11 cellular contexts compared by ENCODE assay signal in the genomic region with DNA sequence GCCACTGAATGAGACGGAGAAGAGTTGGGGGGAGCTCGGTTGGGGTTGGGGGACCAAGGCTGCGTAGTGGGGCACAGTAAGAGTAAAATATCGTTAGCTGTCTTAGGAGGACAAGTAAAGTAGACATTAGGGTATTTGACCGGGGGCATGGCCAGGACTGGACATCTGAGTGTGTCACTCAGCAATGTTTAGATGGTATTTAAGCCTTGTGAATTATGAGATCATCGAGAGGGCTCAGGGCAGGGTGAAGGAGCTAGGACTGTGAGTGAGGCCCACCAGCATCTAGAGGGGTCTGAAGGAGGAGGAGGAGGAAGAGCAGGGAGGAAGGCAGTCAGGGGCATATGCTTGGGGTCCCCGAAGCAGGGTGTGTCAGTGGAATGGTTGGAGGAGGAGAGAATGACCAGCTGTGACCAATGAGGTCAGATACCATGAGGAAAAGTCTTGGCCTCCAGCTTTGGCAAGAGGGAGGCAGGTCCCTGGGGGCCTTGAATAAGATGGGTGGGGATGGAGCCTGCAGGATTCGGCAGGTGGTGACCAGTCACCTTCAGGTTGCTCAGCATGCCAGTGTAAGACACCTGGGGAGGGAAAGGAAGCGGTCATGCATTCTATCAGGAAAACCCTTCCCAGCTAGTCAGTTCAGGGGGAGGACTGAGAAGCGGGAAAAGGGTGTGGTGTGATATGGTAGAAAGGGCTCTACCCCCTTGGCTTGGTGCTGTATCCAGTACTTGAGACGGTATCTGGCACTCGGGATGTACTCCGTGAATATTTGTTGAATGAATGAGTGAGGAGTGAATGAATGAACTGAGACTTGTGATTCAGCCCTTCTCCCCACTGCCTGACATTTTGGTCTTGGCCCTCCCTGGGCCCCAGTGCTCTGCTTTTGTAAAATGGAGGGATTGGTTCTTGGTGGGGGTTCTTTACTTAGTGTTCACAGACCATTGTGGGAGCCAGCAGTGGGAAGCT. TPM values are rescaled to one million over a fixed set of nuclear protein-coding genes. Genes with fewer than 3 reads are reported as not detected.
DNase-seq lines count a peak whose midpoint lies in the region; ATAC-seq and TF ChIP-seq lines count a peak whose summit lies in the region.
"Had no signal": no experiment of that assay in that cellular context is flagged by ENCODE, and none has a peak within 500 bp of the region (broad histone marks: within the 10 kb centered on the region; RNA-seq: fewer than 3 reads in every experiment).

No MANE protein-coding gene starts in this region.

- no peak overlapping the region for H3K27ac ChIP-seq in HEK293 (ENCODE audit: extremely low read depth, low read depth, low read length)
- H3K27ac ChIP-seq in foreskin keratinocyte = peak overlapping the region; percentile 97
- H3K27ac ChIP-seq in skeletal muscle tissue (ENCODE audit: low read depth, low read length) = peak overlapping the region; percentile 38
- H3K27ac ChIP-seq: SK-N-MC had no signal

- peaks cover 81% of the 10 kb centered on the region for H3K4me1 Mint-ChIP-seq in activated CD8-positive, alpha-beta T cell treated with anti-CD3 and anti-CD28 coated beads, Interleukin-2, amount 10 ng/mL, durations not matched to agents 7 days and 5 days (ENCODE audit: low read depth)

- H3K27me3 Mint-ChIP-seq in activated CD8-positive, alpha-beta T cell treated with anti-CD3 and anti-CD28 coated beads, Interleukin-2, amount 10 ng/mL, durations not matched to agents 7 days and 5 days (ENCODE audit: low read depth) = no peaks in the 10 kb centered on the region

- no peak for TF ChIP-seq CTCF in HEK293 (tag by site-specific recombination; IDR thresholded peaks at IDR 0.05)
- no peak for TF ChIP-seq CTCF in foreskin keratinocyte (conservative IDR thresholded peaks at IDR 0.05)

- H3K4me3 ChIP-seq in HEK293 (ENCODE audit: low read depth, low read length) = no peak overlapping the region
- no peak overlapping the region for H3K4me3 ChIP-seq in skeletal muscle tissue (ENCODE audit: low read length in 3 of 3)
- H3K4me3 ChIP-seq: SK-N-MC had no signal

- ATAC-seq in activated CD8-positive, alpha-beta T cell treated with anti-CD3 and anti-CD28 coated beads, Interleukin-2, amount 10 ng/mL, durations not matched to agents 7 days and 5 days = no peak
- ATAC-seq in foreskin keratinocyte (peak; percentile 3), HG03280 (IDR thresholded peaks at IDR 0.05; ENCODE audit: unreplicated experiment) (no peak)

- H3K27me3 ChIP-seq in foreskin keratinocyte = no peaks in the 10 kb centered on the region
- no peaks in the 10 kb centered on the region for H3K27me3 ChIP-seq in skeletal muscle tissue (ENCODE audit: control insufficient read depth in 3 of 3, insufficient read depth in 3 of 3, low read length in 3 of 3)

- CTCF ChIA-PET in HEK293 (lab: Yijun Ruan, JAX) = interaction anchor here (0.5 to 3.6 kb wide), 8 partner anchors 46 to 1832 kb away, joined by 3 to 75 read pairs (median 4); no protein-coding TSS in a partner anchor
- CTCF ChIA-PET in activated CD8-positive, alpha-beta T cell treated with anti-CD3 and anti-CD28 coated beads, Interleukin-2, amount 10 ng/mL, durations not matched to agents 7 days and 5 days (lab: Charles Lee) = interaction anchor here (1.0 to 22.0 kb wide), 9 partner anchors 9 to 124 kb away, joined by 3 to 1113 read pairs (median 25); partner anchors contain the start of gene TSPAN14

- POLR2A ChIA-PET in HEK293 (lab: Yijun Ruan, JAX) = no interaction called here
- POLR2A ChIA-PET in activated CD8-positive, alpha-beta T cell treated with anti-CD3 and anti-CD28 coated beads, Interleukin-2, amount 10 ng/mL, durations not matched to agents 7 days and 5 days (lab: Charles Lee) = interaction anchor here (0.7 to 7.9 kb wide), 4 partner anchors 15 to 59 kb away, joined by 3 to 52 read pairs (median 5); no protein-coding TSS in a partner anchor

- H3K9me3 ChIP-seq in HEK293 (ENCODE audit: control insufficient read depth, insufficient read depth, low read depth, low read length) (no peaks in the 10 kb centered on the region), skeletal muscle tissue (ENCODE audit: control insufficient read depth in 3 of 3, low read length in 3 of 3) (no peaks in the 10 kb centered on the region)

- H3K4me3 Mint-ChIP-seq in activated CD8-positive, alpha-beta T cell treated with anti-CD3 and anti-CD28 coated beads, Interleukin-2, amount 10 ng/mL, durations not matched to agents 7 days and 5 days = no peak overlapping the region

- no peak overlapping the region for H3K9ac ChIP-seq in skeletal muscle tissue (ENCODE audit: low read depth in 1 of 3, low read length in 3 of 3)

- peaks cover 58% of the 10 kb centered on the region for H3K36me3 Mint-ChIP-seq in activated CD8-positive, alpha-beta T cell treated with anti-CD3 and anti-CD28 coated beads, Interleukin-2, amount 10 ng/mL, durations not matched to agents 7 days and 5 days (ENCODE audit: low read depth)

- H3K4me1 ChIP-seq in HEK293 (ENCODE audit: control insufficient read depth, insufficient read depth, low read length) (no peaks in the 10 kb centered on the region; the same call in 1 of the 2 replicates), foreskin keratinocyte (peaks cover 85% of the 10 kb centered on the region), skeletal muscle tissue (ENCODE audit: control insufficient read depth in 3 of 3, insufficient read depth in 3 of 3, low read length in 3 of 3) (peaks cover 72 to 78% (median 76%) of the 10 kb centered on the region in 3 donors)

- H3K27ac Mint-ChIP-seq in activated CD8-positive, alpha-beta T cell treated with anti-CD3 and anti-CD28 coated beads, Interleukin-2, amount 10 ng/mL, durations not matched to agents 7 days and 5 days = peak overlapping the region; percentile 87

- DNase-seq in activated CD8-positive, alpha-beta T cell treated with anti-CD3 and anti-CD28 coated beads, Interleukin-2, amount 10 ng/mL, durations not matched to agents 7 days and 5 days = no peak
- DNase-seq in foreskin keratinocyte (peak; percentile 59 to 82), NCI-H510A treated with DMSO at 0.1 percent for 48 hours (lab: John Stamatoyannopoulos, UW) (no peak), HuH-7 (ENCODE audit: low spot score) (no peak), SHP77 (lab: John Stamatoyannopoulos, UW) (no peak)
- DNase-seq: NCI-H1436 treated with DMSO at 0.1 percent for 48 hours, nucleus accumbens had no signal

- H3K9me3 Mint-ChIP-seq in activated CD8-positive, alpha-beta T cell treated with anti-CD3 and anti-CD28 coated beads, Interleukin-2, amount 10 ng/mL, durations not matched to agents 7 days and 5 days (ENCODE audit: insufficient read depth) = no peaks in the 10 kb centered on the region

- H3K36me3 ChIP-seq in HEK293 (ENCODE audit: control insufficient read depth in 2 of 2, insufficient read depth in 1 of 2, low read length in 2 of 2) (peaks cover 0 to 5% of the 10 kb centered on the region in 2 experiments; a peak in 1 of 3 replicates), skeletal muscle tissue (ENCODE audit: control insufficient read depth in 3 of 3, insufficient read depth in 3 of 3, low read length in 3 of 3) (peaks cover 0 to 5% (median 4%) of the 10 kb centered on the region in 3 donors)

TF ChIP-seq in HEK293, 187 proteins besides CTCF, POLR2A, EP300 and RAD21:
- peak; percentile 27; the same call in 1 of the 2 replicates for TF ChIP-seq GLIS2 (tag by site-specific recombination; IDR thresholded peaks at IDR 0.05)
- no peak for TF ChIP-seq ZNF610 (tag by site-specific recombination; IDR thresholded peaks at IDR 0.05; ENCODE audit: borderline replicate concordance)
- no peak for TF ChIP-seq INSM2 (tag by site-specific recombination; IDR thresholded peaks at IDR 0.05)
- TF ChIP-seq, protein P1, sequence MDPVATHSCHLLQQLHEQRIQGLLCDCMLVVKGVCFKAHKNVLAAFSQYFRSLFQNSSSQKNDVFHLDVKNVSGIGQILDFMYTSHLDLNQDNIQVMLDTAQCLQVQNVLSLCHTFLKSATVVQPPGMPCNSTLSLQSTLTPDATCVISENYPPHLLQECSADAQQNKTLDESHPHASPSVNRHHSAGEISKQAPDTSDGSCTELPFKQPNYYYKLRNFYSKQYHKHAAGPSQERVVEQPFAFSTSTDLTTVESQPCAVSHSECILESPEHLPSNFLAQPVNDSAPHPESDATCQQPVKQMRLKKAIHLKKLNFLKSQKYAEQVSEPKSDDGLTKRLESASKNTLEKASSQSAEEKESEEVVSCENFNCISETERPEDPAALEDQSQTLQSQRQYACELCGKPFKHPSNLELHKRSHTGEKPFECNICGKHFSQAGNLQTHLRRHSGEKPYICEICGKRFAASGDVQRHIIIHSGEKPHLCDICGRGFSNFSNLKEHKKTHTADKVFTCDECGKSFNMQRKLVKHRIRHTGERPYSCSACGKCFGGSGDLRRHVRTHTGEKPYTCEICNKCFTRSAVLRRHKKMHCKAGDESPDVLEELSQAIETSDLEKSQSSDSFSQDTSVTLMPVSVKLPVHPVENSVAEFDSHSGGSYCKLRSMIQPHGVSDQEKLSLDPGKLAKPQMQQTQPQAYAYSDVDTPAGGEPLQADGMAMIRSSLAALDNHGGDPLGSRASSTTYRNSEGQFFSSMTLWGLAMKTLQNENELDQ (tag by site-specific recombination; IDR thresholded peaks at IDR 0.05; ENCODE audit: low read depth) = no peak

RNA-seq across cellular contexts. Expression of gene SH2D4B, which starts 34.8 kb away (rescaled TPM):
- under 1 TPM; 0.13 to 0.21 TPM for total RNA-seq in activated CD8-positive, alpha-beta T cell treated with anti-CD3 and anti-CD28 coated beads, Interleukin-2, amount 10 ng/mL, durations not matched to agents 7 days and 5 days
- not detected in 2 replicates for total RNA-seq in foreskin keratinocyte
- 0.02 TPM in 1 of 2 replicates, not detected in the other for polyA plus RNA-seq in foreskin keratinocyte
- under 0.01 TPM for total RNA-seq in skeletal muscle tissue

RNA-seq across cellular contexts. Expression of gene TSPAN14, which starts 48.8 kb away (rescaled TPM):
- total RNA-seq in activated CD8-positive, alpha-beta T cell treated with anti-CD3 and anti-CD28 coated beads, Interleukin-2, amount 10 ng/mL, durations not matched to agents 7 days and 5 days = 100 to 1,000 TPM; 109 to 117 TPM
- total RNA-seq in foreskin keratinocyte (105 and 139 TPM in 2 replicates), skeletal muscle tissue (6.3 TPM)
- 76.4 and 110 TPM in 2 replicates for polyA plus RNA-seq in foreskin keratinocyte

Comparison
In these comparisons a context has a peak if more than half of its experiments do, and no peak if none do; other contexts are left out.
1. DNase-seq: peak in foreskin keratinocyte (2 of 2); none in activated CD8-positive, alpha-beta T cell treated with anti-CD3 and anti-CD28 coated beads, Interleukin-2, amount 10 ng/mL, durations not matched to agents 7 days and 5 days (single experiment), NCI-H510A treated with DMSO at 0.1 percent for 48 hours (single experiment), HuH-7 (single experiment) and SHP77 (0 of 2).
2. RNA of gene TSPAN14, which starts 48.8 kb away (total RNA-seq): 109 to 117 TPM in activated CD8-positive, alpha-beta T cell treated with anti-CD3 and anti-CD28 coated beads, Interleukin-2, amount 10 ng/mL, durations not matched to agents 7 days and 5 days and 105 to 139 TPM in foreskin keratinocyte; 6.3 TPM in skeletal muscle tissue (single experiment); every median in the first group is over 10 times any median in the second.